Comparison of ENCODE assay signal across 8 cellular contexts in the genomic region with DNA sequence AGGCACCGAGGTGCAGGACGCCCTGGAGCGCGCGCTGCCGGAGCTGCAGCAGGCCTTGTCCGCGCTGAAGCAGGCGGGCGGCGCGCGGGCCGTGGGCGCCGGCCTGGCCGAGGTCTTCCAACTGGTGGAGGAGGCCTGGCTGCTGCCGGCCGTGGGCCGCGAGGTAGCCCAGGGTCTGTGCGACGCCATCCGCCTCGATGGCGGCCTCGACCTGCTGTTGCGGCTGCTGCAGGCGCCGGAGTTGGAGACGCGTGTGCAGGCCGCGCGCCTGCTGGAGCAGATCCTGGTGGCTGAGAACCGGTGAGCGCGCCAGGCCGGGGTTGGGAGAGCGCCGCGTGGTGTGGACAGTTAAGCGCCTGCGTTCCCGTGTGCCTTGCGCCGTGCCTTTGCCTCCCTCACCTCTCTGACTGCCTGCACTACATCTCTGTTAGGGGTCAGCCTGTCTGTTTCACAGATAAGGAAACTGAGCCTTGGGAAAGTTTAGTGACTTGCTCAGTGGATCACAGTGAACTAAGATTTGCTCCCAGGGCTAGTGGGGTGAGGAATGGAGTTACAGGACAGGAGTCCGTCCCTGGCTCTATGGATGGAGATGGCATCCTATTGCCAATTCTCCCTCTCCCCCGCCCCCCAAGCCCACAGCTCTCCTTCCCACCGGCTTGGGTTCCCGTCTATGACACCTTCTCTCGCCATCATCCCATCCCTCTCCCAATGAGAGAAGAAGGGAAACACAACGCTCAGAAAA. TPM values are rescaled to one million over a fixed set of nuclear protein-coding genes. Genes with fewer than 3 reads are reported as not detected.
DNase-seq lines count a peak whose midpoint lies in the region; ATAC-seq and TF ChIP-seq lines count a peak whose summit lies in the region.

No MANE protein-coding gene starts in this region.

- H3K4me1 Mint-ChIP-seq in chondrocyte (ENCODE audit: low read depth) = peaks cover 33% of the 10 kb centered on the region

- H3K27ac Mint-ChIP-seq in chondrocyte (ENCODE audit: unreplicated experiment) = peak overlapping the region; percentile 17

- no peak overlapping the region for H2AFZ ChIP-seq in OCI-LY1 (ENCODE audit: low read length)

- peak overlapping the region; percentile 13; the same call in 1 of the 2 replicates for H3K9ac ChIP-seq in OCI-LY1 (ENCODE audit: low read length)

- H3K36me3 ChIP-seq in OCI-LY1 (ENCODE audit: insufficient read depth, low read length) = no peaks in the 10 kb centered on the region
- H3K36me3 ChIP-seq in mucosa of descending colon (ENCODE audit: low read depth) = no peaks in the 10 kb centered on the region
- H3K36me3 ChIP-seq in upper lobe of right lung = no peaks in the 10 kb centered on the region

- H3K9me2 ChIP-seq in OCI-LY1 (ENCODE audit: low read depth, low read length) = no peaks in the 10 kb centered on the region

- H3K4me3 Mint-ChIP-seq in chondrocyte (ENCODE audit: unreplicated experiment) = peak overlapping the region; percentile 65

- DNase-seq in EL (peak; percentile 46), chondrocyte (ENCODE audit: low spot score) (peak; percentile 91), mucosa of descending colon (peak in 1 of 3 donors; percentile 53), upper lobe of right lung (peak; percentile 65)
- DNase-seq in activated CD4-positive, CD25-positive, alpha-beta regulatory T cell treated with anti-CD3 and anti-CD28 coated beads, Interleukin-2, amount 50 U/mL, for 72 hours = no peak

- H4K20me1 ChIP-seq in OCI-LY1 (ENCODE audit: insufficient read depth, low read length) = no peaks in the 10 kb centered on the region

- H3K4me2 ChIP-seq in OCI-LY1 (ENCODE audit: low read length) = peak overlapping the region; percentile 69

- no peaks in the 10 kb centered on the region for H3K36me3 Mint-ChIP-seq in chondrocyte (ENCODE audit: low read depth)

- H3K4me3 ChIP-seq in OCI-LY1 (ENCODE audit: low read depth, low read length, poor library complexity, severe bottlenecking) = peak overlapping the region; percentile 59
- no peak overlapping the region for H3K4me3 ChIP-seq in mucosa of descending colon
- H3K4me3 ChIP-seq in upper lobe of right lung = peak overlapping the region; percentile 58

- H3F3A ChIP-seq in OCI-LY1 (ENCODE audit: insufficient read depth, low read length) = no peaks in the 10 kb centered on the region; the same call in 1 of the 2 replicates

- no peaks in the 10 kb centered on the region for H3K9me3 Mint-ChIP-seq in chondrocyte (ENCODE audit: low read depth)

- TF ChIP-seq CTCF in OCI-LY1 (IDR thresholded peaks at IDR 0.05; ENCODE audit: low read length) (no peak), chondrocyte (IDR thresholded peaks at IDR 0.05) (no peak), mucosa of descending colon (IDR thresholded peaks at IDR 0.05) (no peak), upper lobe of right lung (IDR thresholded peaks at IDR 0.05) (no peak)

- no peaks in the 10 kb centered on the region for H3K27me3 Mint-ChIP-seq in chondrocyte (ENCODE audit: low read depth)

- peak; percentile 20 for ATAC-seq in GM21528 (IDR thresholded peaks at IDR 0.05; ENCODE audit: low FRiP score, unreplicated experiment)
- ATAC-seq in mucosa of descending colon = peak; percentile 6
- ATAC-seq in upper lobe of right lung = peak; percentile 3
- ATAC-seq in HG02884 (IDR thresholded peaks at IDR 0.05; ENCODE audit: unreplicated experiment) = no peak

- intact Hi-C loops in mucosa of descending colon (cut with DNase I, micrococcal nuclease) = no loop called here
- intact Hi-C loops in upper lobe of right lung (cut with DNase I) = loop anchor here (10.0 kb wide), 1 partner anchor 62 kb away; no protein-coding TSS in a partner anchor

- no peaks in the 10 kb centered on the region for H3K9me3 ChIP-seq in OCI-LY1 (ENCODE audit: low read length)
- H3K9me3 ChIP-seq in mucosa of descending colon = no peaks in the 10 kb centered on the region
- no peaks in the 10 kb centered on the region for H3K9me3 ChIP-seq in upper lobe of right lung

- H3K27me3 ChIP-seq in OCI-LY1 (ENCODE audit: insufficient read depth, low read length) (peaks cover 4% of the 10 kb centered on the region; the same call in 1 of the 2 replicates), upper lobe of right lung (no peaks in the 10 kb centered on the region)

- H3K4me1 ChIP-seq in OCI-LY1 (ENCODE audit: insufficient read depth, low read length, severe bottlenecking) = peaks cover 15% of the 10 kb centered on the region
- peaks cover 11% of the 10 kb centered on the region for H3K4me1 ChIP-seq in mucosa of descending colon (ENCODE audit: low read depth)
- peaks cover 28% of the 10 kb centered on the region for H3K4me1 ChIP-seq in upper lobe of right lung

- H3K79me2 ChIP-seq in OCI-LY1 (ENCODE audit: insufficient read depth, low read length) = no peaks in the 10 kb centered on the region

- H3K27ac ChIP-seq in OCI-LY1 (ENCODE audit: low read depth, low read length, poor library complexity, severe bottlenecking) (no peak overlapping the region), upper lobe of right lung (peak overlapping the region; percentile 51)

RNA-seq across cellular contexts. Expression of gene SARM1, which starts 0.9 kb away (rescaled TPM):
- 22.2 to 24.1 TPM (median 23.0 TPM) in 3 replicates for total RNA-seq in chondrocyte
- total RNA-seq in mucosa of descending colon = 10 to 100 TPM; 12.8 to 16.4 (median 15.0) TPM
- 14.4 TPM for total RNA-seq in upper lobe of right lung

RNA-seq across cellular contexts. Expression of gene VTN, which starts 2.3 kb away (rescaled TPM):
- total RNA-seq in chondrocyte (0.31 to 0.55 TPM (median 0.41 TPM) in 3 replicates), mucosa of descending colon (under 1 TPM; 0.23 to 0.39 (median 0.35) TPM), upper lobe of right lung (1.3 TPM)

RNA-seq across cellular contexts. Expression of gene SEBOX, which starts 7.4 kb away (rescaled TPM):
- total RNA-seq in chondrocyte (not detected in 3 replicates), mucosa of descending colon (not detected), upper lobe of right lung (not detected)

RNA-seq across cellular contexts. Expression of gene POLDIP2, which starts 15.0 kb away (rescaled TPM):
- 70.1 to 70.8 TPM (median 70.4 TPM) in 3 replicates for total RNA-seq in chondrocyte
- total RNA-seq in mucosa of descending colon = 10 to 100 TPM; 71.7 to 82.4 (median 81.3) TPM
- total RNA-seq in upper lobe of right lung = 55.3 TPM

RNA-seq across cellular contexts. Expression of gene SLC46A1, which starts 33.6 kb away (rescaled TPM):
- total RNA-seq in chondrocyte = 12.7 to 13.2 TPM (median 13.0 TPM) in 3 replicates
- total RNA-seq in mucosa of descending colon = 1 to 10 TPM; 4.2 to 10.0 (median 8.6) TPM
- 17.0 TPM for total RNA-seq in upper lobe of right lung
